10 cellular contexts compared by ENCODE assay signal in genomic region chr7:23893942-23894890, GRCh38.
A peak's percentile ranks its signal among the peaks of the same experiment; 100 is the strongest.
DNase-seq lines count a peak whose midpoint lies in the region; ATAC-seq lines count a peak whose summit lies in the region.
"Had no signal": no experiment of that assay in that cellular context is flagged by ENCODE, and none has a peak within 500 bp of the region (broad histone marks: within the 10 kb centered on the region; RNA-seq: fewer than 3 reads in every experiment).

No MANE protein-coding gene starts in this region.

- H3K23ac ChIP-seq in mesendoderm (ENCODE audit: low read length), result no peak overlapping the region

- no peaks in the 10 kb centered on the region for H3K79me1 ChIP-seq in mesendoderm (ENCODE audit: low read length)

- no peak overlapping the region for H4K8ac ChIP-seq in mesendoderm (ENCODE audit: low read depth, low read length)

- H2BK5ac ChIP-seq in mesendoderm (ENCODE audit: low read length), result no peak overlapping the region

- peak; percentile 25 for DNase-seq in HCEC 1CT
- DNase-seq in activated CD4-positive, alpha-beta memory T cell treated with anti-CD3 and anti-CD28 coated beads, Interleukin-2, amount 10 ng/mL, durations not matched to agents 7 days and 5 days, result peak; percentile 70
- DNase-seq in mesendoderm, result peak; percentile 26
- no peak for DNase-seq in AG20443 (ENCODE audit: low spot score)
- DNase-seq in HK-2 (ENCODE audit: unreplicated experiment), result no peak
- DNase-seq: foreskin melanocyte had no signal

- H3K36me3 ChIP-seq in BLaER1 (no peaks in the 10 kb centered on the region), mesendoderm (ENCODE audit: control insufficient read depth, insufficient read depth, low read length) (no peaks in the 10 kb centered on the region)
- H3K36me3 ChIP-seq: tibial nerve had no signal

- CTCF ChIA-PET in activated CD4-positive, alpha-beta memory T cell treated with anti-CD3 and anti-CD28 coated beads, Interleukin-2, amount 10 ng/mL, durations not matched to agents 7 days and 5 days (lab: Charles Lee), result no interaction called here

- H3K4ac ChIP-seq in mesendoderm (ENCODE audit: low read depth, low read length), result no peak overlapping the region

- H3K18ac ChIP-seq in mesendoderm (ENCODE audit: low read length), result no peak overlapping the region

- peaks cover 24% of the 10 kb centered on the region for H3K27me3 Mint-ChIP-seq in activated CD4-positive, alpha-beta memory T cell treated with anti-CD3 and anti-CD28 coated beads, Interleukin-2, amount 10 ng/mL, durations not matched to agents 7 days and 5 days

- ATAC-seq in HG03571 (IDR thresholded peaks at IDR 0.05; ENCODE audit: unreplicated experiment) (no peak), HG02870 (IDR thresholded peaks at IDR 0.05; ENCODE audit: unreplicated experiment) (no peak)

- H3K4me1 Mint-ChIP-seq in activated CD4-positive, alpha-beta memory T cell treated with anti-CD3 and anti-CD28 coated beads, Interleukin-2, amount 10 ng/mL, durations not matched to agents 7 days and 5 days, result peaks cover 30% of the 10 kb centered on the region

- H3K9ac ChIP-seq in BLaER1, result no peak overlapping the region
- no peak overlapping the region for H3K9ac ChIP-seq in mesendoderm (ENCODE audit: low read length)

- POLR2A ChIA-PET in activated CD4-positive, alpha-beta memory T cell treated with anti-CD3 and anti-CD28 coated beads, Interleukin-2, amount 10 ng/mL, durations not matched to agents 7 days and 5 days (lab: Charles Lee), result interaction anchor here (1.4 kb wide), 1 partner anchor 10 kb away, joined by 3 read pairs; no protein-coding TSS in a partner anchor

- H2AK5ac ChIP-seq in mesendoderm (ENCODE audit: low read length), result no peak overlapping the region

- H2BK15ac ChIP-seq in mesendoderm (replicated peaks; ENCODE audit: low read depth), result no peak overlapping the region

- H3K56ac ChIP-seq in mesendoderm (ENCODE audit: low read length), result no peak overlapping the region

- peaks cover 37% of the 10 kb centered on the region for H3K4me1 ChIP-seq in BLaER1
- H3K4me1 ChIP-seq in mesendoderm (ENCODE audit: control insufficient read depth, low read depth, low read length), result no peaks in the 10 kb centered on the region
- H3K4me1 ChIP-seq: tibial nerve had no signal

- WGBS in mesendoderm (ENCODE audit: extremely low coverage, insufficient coverage, low lambda C conversion rate), result no CpG with 5 or more reads among the region's 13 CpGs

- no peak overlapping the region for H2BK120ac ChIP-seq in mesendoderm (ENCODE audit: low read depth, low read length)

- H4K20me1 ChIP-seq in BLaER1, result peaks cover 12% of the 10 kb centered on the region; the same call in 1 of the 2 replicates

- H3K9me3 ChIP-seq in BLaER1, result no peaks in the 10 kb centered on the region
- H3K9me3 ChIP-seq: tibial nerve had no signal

- H3K4me2 ChIP-seq in BLaER1, result peak overlapping the region; percentile 82
- no peak overlapping the region for H3K4me2 ChIP-seq in mesendoderm (ENCODE audit: low read length)

- no peaks in the 10 kb centered on the region for H3K27me3 ChIP-seq in BLaER1
- no peaks in the 10 kb centered on the region for H3K27me3 ChIP-seq in mesendoderm (ENCODE audit: insufficient read depth, low read length, poor library complexity)
- H3K27me3 ChIP-seq: tibial nerve had no signal

- H3K4me3 ChIP-seq in BLaER1 (no peak overlapping the region), mesendoderm (ENCODE audit: low read length) (no peak overlapping the region)
- H3K4me3 ChIP-seq: tibial nerve had no signal

- H3K9me3 Mint-ChIP-seq in activated CD4-positive, alpha-beta memory T cell treated with anti-CD3 and anti-CD28 coated beads, Interleukin-2, amount 10 ng/mL, durations not matched to agents 7 days and 5 days, result no peaks in the 10 kb centered on the region

- no peak overlapping the region for H4K5ac ChIP-seq in mesendoderm (ENCODE audit: low read length)

- H3K27ac ChIP-seq in BLaER1, result no peak overlapping the region
- no peak overlapping the region for H3K27ac ChIP-seq in mesendoderm (ENCODE audit: low read depth, low read length)
- H3K27ac ChIP-seq: tibial nerve had no signal

- H3K36me3 Mint-ChIP-seq in activated CD4-positive, alpha-beta memory T cell treated with anti-CD3 and anti-CD28 coated beads, Interleukin-2, amount 10 ng/mL, durations not matched to agents 7 days and 5 days (ENCODE audit: low read depth), result no peaks in the 10 kb centered on the region

- H3K4me3 Mint-ChIP-seq in activated CD4-positive, alpha-beta memory T cell treated with anti-CD3 and anti-CD28 coated beads, Interleukin-2, amount 10 ng/mL, durations not matched to agents 7 days and 5 days, result no peak overlapping the region

- H3K79me2 ChIP-seq in mesendoderm (ENCODE audit: control insufficient read depth, insufficient read depth, low read length), result no peaks in the 10 kb centered on the region

- H3K27ac Mint-ChIP-seq in activated CD4-positive, alpha-beta memory T cell treated with anti-CD3 and anti-CD28 coated beads, Interleukin-2, amount 10 ng/mL, durations not matched to agents 7 days and 5 days, result peak overlapping the region; percentile 13

Comparison
In these comparisons a context has a peak if more than half of its experiments do, and no peak if none do; other contexts are left out.
1. DNase-seq: peak in HCEC 1CT (single experiment), activated CD4-positive, alpha-beta memory T cell treated with anti-CD3 and anti-CD28 coated beads, Interleukin-2, amount 10 ng/mL, durations not matched to agents 7 days and 5 days (single experiment) and mesendoderm (single experiment); none in AG20443 (single experiment) and HK-2 (single experiment).